Comparison of ENCODE assay signal across 1 cellular context in the genomic region with DNA sequence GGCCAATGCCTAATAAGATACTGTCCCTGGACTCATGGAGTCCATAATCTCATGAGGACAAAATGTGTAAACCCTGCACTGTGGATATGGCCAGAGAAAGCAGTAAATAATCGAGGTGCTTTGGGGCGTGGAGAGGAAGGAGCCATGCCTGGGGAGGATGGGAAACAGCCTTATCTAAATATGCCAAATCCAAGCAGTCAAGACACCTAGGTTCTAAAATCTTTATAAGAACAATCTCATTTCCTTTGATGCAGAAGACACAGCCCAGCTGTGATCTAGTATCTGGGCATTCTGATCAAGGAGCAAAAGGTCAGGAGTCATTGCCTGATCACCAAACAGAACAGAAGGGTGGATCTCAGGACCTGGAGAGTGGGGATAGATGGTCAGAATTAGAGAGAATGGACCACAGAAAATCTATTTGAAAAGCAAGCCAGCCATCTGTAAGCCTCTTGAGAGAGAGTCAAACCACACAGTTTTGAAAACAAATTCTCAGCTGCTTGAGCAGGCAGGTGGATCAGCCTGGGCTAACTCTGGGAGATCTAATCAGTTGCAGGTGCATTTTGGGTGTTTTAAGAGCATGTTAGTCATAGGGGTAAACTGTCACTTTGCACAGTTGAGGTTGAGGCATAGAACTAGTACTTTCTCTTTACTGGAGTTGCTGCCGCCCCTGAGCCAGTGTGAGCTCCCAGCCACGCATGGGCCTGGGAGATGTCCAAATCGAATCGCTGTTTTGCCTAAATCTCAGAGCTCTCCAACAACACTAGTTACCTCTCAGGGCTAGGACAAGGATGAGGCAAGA.
TF ChIP-seq lines count a peak whose summit lies in the region.

No MANE protein-coding gene starts in this region.

TF ChIP-seq in GM23338, 12 proteins besides CTCF, POLR2A, EP300 and RAD21 (continued from another document):
- TF ChIP-seq, protein P1, sequence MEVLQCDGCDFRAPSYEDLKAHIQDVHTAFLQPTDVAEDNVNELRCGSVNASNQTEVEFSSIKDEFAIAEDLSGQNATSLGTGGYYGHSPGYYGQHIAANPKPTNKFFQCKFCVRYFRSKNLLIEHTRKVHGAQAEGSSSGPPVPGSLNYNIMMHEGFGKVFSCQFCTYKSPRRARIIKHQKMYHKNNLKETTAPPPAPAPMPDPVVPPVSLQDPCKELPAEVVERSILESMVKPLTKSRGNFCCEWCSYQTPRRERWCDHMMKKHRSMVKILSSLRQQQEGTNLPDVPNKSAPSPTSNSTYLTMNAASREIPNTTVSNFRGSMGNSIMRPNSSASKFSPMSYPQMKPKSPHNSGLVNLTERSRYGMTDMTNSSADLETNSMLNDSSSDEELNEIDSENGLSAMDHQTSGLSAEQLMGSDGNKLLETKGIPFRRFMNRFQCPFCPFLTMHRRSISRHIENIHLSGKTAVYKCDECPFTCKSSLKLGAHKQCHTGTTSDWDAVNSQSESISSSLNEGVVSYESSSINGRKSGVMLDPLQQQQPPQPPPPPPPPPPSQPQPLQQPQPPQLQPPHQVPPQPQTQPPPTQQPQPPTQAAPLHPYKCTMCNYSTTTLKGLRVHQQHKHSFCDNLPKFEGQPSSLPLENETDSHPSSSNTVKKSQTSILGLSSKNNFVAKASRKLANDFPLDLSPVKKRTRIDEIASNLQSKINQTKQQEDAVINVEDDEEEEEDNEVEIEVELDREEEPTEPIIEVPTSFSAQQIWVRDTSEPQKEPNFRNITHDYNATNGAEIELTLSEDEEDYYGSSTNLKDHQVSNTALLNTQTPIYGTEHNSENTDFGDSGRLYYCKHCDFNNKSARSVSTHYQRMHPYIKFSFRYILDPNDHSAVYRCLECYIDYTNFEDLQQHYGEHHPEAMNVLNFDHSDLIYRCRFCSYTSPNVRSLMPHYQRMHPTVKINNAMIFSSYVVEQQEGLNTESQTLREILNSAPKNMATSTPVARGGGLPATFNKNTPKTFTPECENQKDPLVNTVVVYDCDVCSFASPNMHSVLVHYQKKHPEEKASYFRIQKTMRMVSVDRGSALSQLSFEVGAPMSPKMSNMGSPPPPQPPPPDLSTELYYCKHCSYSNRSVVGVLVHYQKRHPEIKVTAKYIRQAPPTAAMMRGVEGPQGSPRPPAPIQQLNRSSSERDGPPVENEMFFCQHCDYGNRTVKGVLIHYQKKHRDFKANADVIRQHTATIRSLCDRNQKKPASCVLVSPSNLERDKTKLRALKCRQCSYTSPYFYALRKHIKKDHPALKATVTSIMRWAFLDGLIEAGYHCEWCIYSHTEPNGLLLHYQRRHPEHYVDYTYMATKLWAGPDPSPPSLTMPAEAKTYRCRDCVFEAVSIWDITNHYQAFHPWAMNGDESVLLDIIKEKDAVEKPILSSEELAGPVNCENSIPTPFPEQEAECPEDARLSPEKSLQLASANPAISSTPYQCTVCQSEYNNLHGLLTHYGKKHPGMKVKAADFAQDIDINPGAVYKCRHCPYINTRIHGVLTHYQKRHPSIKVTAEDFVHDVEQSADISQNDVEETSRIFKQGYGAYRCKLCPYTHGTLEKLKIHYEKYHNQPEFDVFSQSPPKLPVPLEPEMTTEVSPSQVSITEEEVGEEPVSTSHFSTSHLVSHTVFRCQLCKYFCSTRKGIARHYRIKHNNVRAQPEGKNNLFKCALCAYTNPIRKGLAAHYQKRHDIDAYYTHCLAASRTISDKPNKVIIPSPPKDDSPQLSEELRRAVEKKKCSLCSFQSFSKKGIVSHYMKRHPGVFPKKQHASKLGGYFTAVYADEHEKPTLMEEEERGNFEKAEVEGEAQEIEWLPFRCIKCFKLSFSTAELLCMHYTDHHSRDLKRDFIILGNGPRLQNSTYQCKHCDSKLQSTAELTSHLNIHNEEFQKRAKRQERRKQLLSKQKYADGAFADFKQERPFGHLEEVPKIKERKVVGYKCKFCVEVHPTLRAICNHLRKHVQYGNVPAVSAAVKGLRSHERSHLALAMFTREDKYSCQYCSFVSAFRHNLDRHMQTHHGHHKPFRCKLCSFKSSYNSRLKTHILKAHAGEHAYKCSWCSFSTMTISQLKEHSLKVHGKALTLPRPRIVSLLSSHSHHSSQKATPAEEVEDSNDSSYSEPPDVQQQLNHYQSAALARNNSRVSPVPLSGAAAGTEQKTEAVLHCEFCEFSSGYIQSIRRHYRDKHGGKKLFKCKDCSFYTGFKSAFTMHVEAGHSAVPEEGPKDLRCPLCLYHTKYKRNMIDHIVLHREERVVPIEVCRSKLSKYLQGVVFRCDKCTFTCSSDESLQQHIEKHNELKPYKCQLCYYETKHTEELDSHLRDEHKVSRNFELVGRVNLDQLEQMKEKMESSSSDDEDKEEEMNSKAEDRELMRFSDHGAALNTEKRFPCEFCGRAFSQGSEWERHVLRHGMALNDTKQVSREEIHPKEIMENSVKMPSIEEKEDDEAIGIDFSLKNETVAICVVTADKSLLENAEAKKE (CRISPR knock-in tag; IDR thresholded peaks at IDR 0.05), result no peak
- TF ChIP-seq, protein P2, sequence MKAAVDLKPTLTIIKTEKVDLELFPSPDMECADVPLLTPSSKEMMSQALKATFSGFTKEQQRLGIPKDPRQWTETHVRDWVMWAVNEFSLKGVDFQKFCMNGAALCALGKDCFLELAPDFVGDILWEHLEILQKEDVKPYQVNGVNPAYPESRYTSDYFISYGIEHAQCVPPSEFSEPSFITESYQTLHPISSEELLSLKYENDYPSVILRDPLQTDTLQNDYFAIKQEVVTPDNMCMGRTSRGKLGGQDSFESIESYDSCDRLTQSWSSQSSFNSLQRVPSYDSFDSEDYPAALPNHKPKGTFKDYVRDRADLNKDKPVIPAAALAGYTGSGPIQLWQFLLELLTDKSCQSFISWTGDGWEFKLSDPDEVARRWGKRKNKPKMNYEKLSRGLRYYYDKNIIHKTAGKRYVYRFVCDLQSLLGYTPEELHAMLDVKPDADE (IDR thresholded peaks at IDR 0.05), result no peak
- no peak for TF ChIP-seq STAT1 (IDR thresholded peaks at IDR 0.05; ENCODE audit: unreplicated experiment)
TF ChIP-seq in GM23338: peak in this region for 0.
